In the genomic region with DNA sequence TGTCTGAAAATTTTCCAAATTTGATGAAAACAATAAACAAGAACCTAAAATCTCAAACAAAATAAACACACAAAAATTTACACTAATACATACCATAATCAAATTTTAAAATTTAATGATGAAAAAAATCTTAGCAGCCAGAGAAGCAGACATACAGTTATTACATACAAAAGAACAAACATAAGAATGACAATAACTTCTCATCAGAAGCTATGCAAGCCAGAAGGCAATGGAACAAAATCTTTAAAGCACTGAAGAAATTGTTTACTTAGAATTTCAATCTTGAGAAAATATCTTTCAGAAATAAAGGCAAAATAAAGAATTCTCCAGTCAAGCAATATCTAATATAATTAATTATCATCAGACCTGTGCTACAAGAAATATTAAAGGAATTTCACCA, we compare ENCODE assay signal across 30 cellular contexts.
"Had no signal": no experiment of that assay in that cellular context is flagged by ENCODE, and none has a peak within 500 bp of the region (broad histone marks: within the 10 kb centered on the region; RNA-seq: fewer than 3 reads in every experiment).

No MANE protein-coding gene starts in this region.

- FAIRE-seq: bronchial epithelial cell had no signal

- H3K4me3 ChIP-seq: esophagus muscularis mucosa, gastroesophageal sphincter, heart right ventricle, hepatocyte had no signal

- DNase-seq: activated CD4-positive, alpha-beta memory T cell treated with anti-CD3 and anti-CD28 coated beads for 36 hours; activated CD4-positive, alpha-beta T cell treated with anti-CD3 and anti-CD28 coated beads for 36 hours; activated CD4-positive, alpha-beta T cell treated with anti-CD3 and anti-CD28 coated beads, Interleukin-2, amount 10 ng/mL, durations not matched to agents 24 days and 14 days; activated CD4-positive, CD25-positive, alpha-beta regulatory T cell; activated CD4-positive, CD25-positive, alpha-beta regulatory T cell treated with anti-CD3 and anti-CD28 coated beads, Interleukin-2, amount 50 U/mL, for 72 hours; activated CD8-positive, alpha-beta memory T cell treated with anti-CD3 and anti-CD28 coated beads, Interleukin-2, amount 10 ng/mL, durations not matched to agents 7 days and 5 days; activated CD8-positive, alpha-beta memory T cell treated with anti-CD3 and anti-CD28 coated beads, Interleukin-2, amount 50 U/mL, for 4 hours; activated CD8-positive, alpha-beta T cell treated with anti-CD3 and anti-CD28 coated beads, Interleukin-2, amount 10 ng/mL, durations not matched to agents 7 days and 5 days; activated effector memory CD4-positive, alpha-beta T cell treated with anti-CD3 and anti-CD28 coated beads, Interleukin-2, amount 50 U/mL, for 16 hours; activated naive CD4-positive, alpha-beta T cell treated with anti-CD3 and anti-CD28 coated beads, Interleukin-2, amount 10 ng/mL, durations not matched to agents 7 days and 5 days; activated naive CD8-positive, alpha-beta T cell treated with anti-CD3 and anti-CD28 coated beads, Interleukin-2, amount 10 ng/mL, durations not matched to agents 7 days and 5 days; activated T-cell treated with anti-CD3 and anti-CD28 coated beads, Interleukin-2, amount 50 U/mL, for 1 hour; activated T-cell treated with anti-CD3 and anti-CD28 coated beads, Interleukin-2, amount 50 U/mL, for 48 hours; anterior cingulate cortex; brain microvascular endothelial cell; cortex of kidney; dermis blood vessel endothelial cell; effector CD4-positive, alpha-beta T cell; effector memory CD8-positive, alpha-beta T cell; erythroblast; foreskin keratinocyte; heart right ventricle; T-cell; T1000; WERI-Rb-1 had no signal

- H3K9me3 ChIP-seq: esophagus muscularis mucosa, gastroesophageal sphincter had no signal

- ATAC-seq: activated CD4-positive, alpha-beta T cell treated with anti-CD3 and anti-CD28 coated beads for 36 hours; activated CD8-positive, alpha-beta memory T cell treated with anti-CD3 and anti-CD28 coated beads, Interleukin-2, amount 10 ng/mL, durations not matched to agents 7 days and 5 days; activated CD8-positive, alpha-beta T cell treated with anti-CD3 and anti-CD28 coated beads, Interleukin-2, amount 10 ng/mL, durations not matched to agents 7 days and 5 days; activated naive CD4-positive, alpha-beta T cell treated with anti-CD3 and anti-CD28 coated beads, Interleukin-2, amount 50 U/mL, for 72 hours; effector memory CD8-positive, alpha-beta T cell; foreskin keratinocyte; gastroesophageal sphincter; heart right ventricle; T-cell had no signal

- H3K27ac ChIP-seq: brain microvascular endothelial cell, esophagus muscularis mucosa, foreskin keratinocyte, gastroesophageal sphincter, heart right ventricle, hepatocyte, WERI-Rb-1 had no signal

- H3K36me3 ChIP-seq: brain microvascular endothelial cell, esophagus muscularis mucosa, gastroesophageal sphincter, heart right ventricle, WERI-Rb-1 had no signal

- H3K4me1 ChIP-seq: esophagus muscularis mucosa, foreskin keratinocyte, gastroesophageal sphincter, heart right ventricle had no signal
